In genomic region chr11:44555031-44555800, GRCh38 we compare ENCODE assay signal across 17 cellular contexts.
"Had no signal": no experiment of that assay in that cellular context is flagged by ENCODE, and none has a peak within 500 bp of the region (broad histone marks: within the 10 kb centered on the region; RNA-seq: fewer than 3 reads in every experiment).

No MANE protein-coding gene starts in this region.

- H3K36me3 ChIP-seq: adrenal gland, left lung, neutrophil, tibial artery, uterus had no signal

- H3K9me3 ChIP-seq: adrenal gland, left lung, neutrophil, tibial artery, uterus had no signal

- H3K9me3 Mint-ChIP-seq: activated T-helper 17 cell treated with anti-CD3 and anti-CD28 coated beads, Interleukin-2, amount 50 U/mL, for 72 hours had no signal

- DNase-seq: activated CD4-positive, CD25-positive, alpha-beta regulatory T cell treated with anti-CD3 and anti-CD28 coated beads, Interleukin-2, amount 50 U/mL, for 72 hours; activated naive CD4-positive, alpha-beta T cell treated with Interleukin-2 at 50 U/mL for 16 hours; adrenal gland; left lung; mammary epithelial cell; retina; stimulated activated CD4-positive, alpha-beta T cell treated with anti-CD3 and anti-CD28 coated beads, Interleukin-4, amount 100 ng/mL, for 24 hours; stimulated activated naive CD4-positive, alpha-beta T cell; tibial artery; uterus had no signal

- H3K27me3 Mint-ChIP-seq: activated T-helper 17 cell treated with anti-CD3 and anti-CD28 coated beads, Interleukin-2, amount 50 U/mL, for 72 hours had no signal

- H3K27me3 ChIP-seq: adrenal gland, left lung, neutrophil, tibial artery, uterus had no signal

- H3K27ac ChIP-seq: adrenal gland, left lung, neutrophil, parathyroid adenoma, skin epidermis, tibial artery, uterus had no signal

- FAIRE-seq: colon, islet of Langerhans had no signal

- H3K27ac Mint-ChIP-seq: activated T-helper 17 cell treated with anti-CD3 and anti-CD28 coated beads, Interleukin-2, amount 50 U/mL, for 72 hours had no signal

- H3K4me1 ChIP-seq: parathyroid adenoma, uterus had no signal

- H3K9ac ChIP-seq: parathyroid adenoma had no signal

- ATAC-seq: activated T-helper 17 cell treated with anti-CD3 and anti-CD28 coated beads, Interleukin-2, amount 50 U/mL, for 72 hours; left lung; naive thymus-derived CD8-positive, alpha-beta T cell had no signal

- H3K4me3 ChIP-seq: adrenal gland, left lung, skin epidermis, tibial artery, uterus had no signal

- H3K4me3 Mint-ChIP-seq: activated T-helper 17 cell treated with anti-CD3 and anti-CD28 coated beads, Interleukin-2, amount 50 U/mL, for 72 hours; naive thymus-derived CD8-positive, alpha-beta T cell had no signal
